In genomic region chr20:44218441-44218840, GRCh38 we compare ENCODE assay signal across 15 cellular contexts. TPM values are rescaled to one million over a fixed set of nuclear protein-coding genes. Genes with fewer than 3 reads are reported as not detected.
DNase-seq lines count a peak whose midpoint lies in the region; ATAC-seq and TF ChIP-seq lines count a peak whose summit lies in the region.
"Had no signal": no experiment of that assay in that cellular context is flagged by ENCODE, and none has a peak within 500 bp of the region (broad histone marks: within the 10 kb centered on the region; RNA-seq: fewer than 3 reads in every experiment).

No MANE protein-coding gene starts in this region.

- H3K9me3 Mint-ChIP-seq in activated naive CD8-positive, alpha-beta T cell (ENCODE audit: low read depth), result no peaks in the 10 kb centered on the region
- no peaks in the 10 kb centered on the region for H3K9me3 Mint-ChIP-seq in stimulated activated memory B cell treated with anti-CD40 and anti-IgM and Interleukin-4, amounts not matched to agents 10 μg/mL and 1 μg/mL and 100 μg/mL, for 72 hours

- H3K36me3 ChIP-seq in heart right ventricle, result peaks cover 0 to 19% (median 0%) of the 10 kb centered on the region in 9 donors
- H3K36me3 ChIP-seq: SJCRH30 had no signal

- H3K4me1 Mint-ChIP-seq in activated naive CD8-positive, alpha-beta T cell (ENCODE audit: low read depth), result peaks cover 60% of the 10 kb centered on the region
- H3K4me1 Mint-ChIP-seq in stimulated activated memory B cell treated with anti-CD40 and anti-IgM and Interleukin-4, amounts not matched to agents 10 μg/mL and 1 μg/mL and 100 μg/mL, for 72 hours, result peaks cover 44% of the 10 kb centered on the region

- peak overlapping the region in 5 of 10 donors; percentile 22 to 43 (median 28) for H3K4me3 ChIP-seq in heart right ventricle
- H3K4me3 ChIP-seq in right cardiac atrium (ENCODE audit: low read length), result no peak overlapping the region
- H3K4me3 ChIP-seq: SJCRH30 had no signal

- H3K36me3 Mint-ChIP-seq in activated naive CD8-positive, alpha-beta T cell, result peaks cover 2% of the 10 kb centered on the region
- peaks cover 29% of the 10 kb centered on the region for H3K36me3 Mint-ChIP-seq in stimulated activated memory B cell treated with anti-CD40 and anti-IgM and Interleukin-4, amounts not matched to agents 10 μg/mL and 1 μg/mL and 100 μg/mL, for 72 hours

- DNase-seq in heart right ventricle (no peak), right cardiac atrium (no peak), HuH-7.5 (ENCODE audit: low spot score) (no peak)
- DNase-seq in activated CD4-positive, alpha-beta T cell treated with anti-CD3 and anti-CD28 coated beads for 48 hours, result peak; percentile 53
- DNase-seq: NCI-H146, NCI-H69, SJCRH30, small intestine had no signal

- H3K27me3 Mint-ChIP-seq in activated naive CD8-positive, alpha-beta T cell, result no peaks in the 10 kb centered on the region
- no peaks in the 10 kb centered on the region for H3K27me3 Mint-ChIP-seq in stimulated activated memory B cell treated with anti-CD40 and anti-IgM and Interleukin-4, amounts not matched to agents 10 μg/mL and 1 μg/mL and 100 μg/mL, for 72 hours

- H3K4me3 Mint-ChIP-seq in activated naive CD8-positive, alpha-beta T cell, result peak overlapping the region; percentile 88
- H3K4me3 Mint-ChIP-seq in stimulated activated memory B cell treated with anti-CD40 and anti-IgM and Interleukin-4, amounts not matched to agents 10 μg/mL and 1 μg/mL and 100 μg/mL, for 72 hours, result no peak overlapping the region

- no peak for TF ChIP-seq CTCF in heart right ventricle (IDR thresholded peaks at IDR 0.05)

- H3K4me1 ChIP-seq in heart right ventricle, result peaks cover 0 to 40% (median 12%) of the 10 kb centered on the region in 9 donors
- H3K4me1 ChIP-seq in right cardiac atrium (ENCODE audit: control insufficient read depth, insufficient read depth, low read length), result peaks cover 6% of the 10 kb centered on the region
- H3K4me1 ChIP-seq: SJCRH30 had no signal

- intact Hi-C loops in heart right ventricle (cut with DNase I) (loop anchor here (2.0 to 10.0 kb wide), 15 partner anchors 92 to 516 kb away; partner anchors contain the start of genes FITM2 (in 3 of the 10) and TTPAL (in 1 of the 10)), right cardiac atrium (cut with DNase I) (loop anchor here (5.0 to 10.0 kb wide), 6 partner anchors 166 to 516 kb away; no protein-coding TSS in a partner anchor)

- H3K27ac Mint-ChIP-seq in activated naive CD8-positive, alpha-beta T cell, result peak overlapping the region; percentile 88
- peak overlapping the region; percentile 20 for H3K27ac Mint-ChIP-seq in stimulated activated memory B cell treated with anti-CD40 and anti-IgM and Interleukin-4, amounts not matched to agents 10 μg/mL and 1 μg/mL and 100 μg/mL, for 72 hours

- ATAC-seq in heart right ventricle (no peak), right cardiac atrium (no peak), GM19351 (IDR thresholded peaks at IDR 0.05; ENCODE audit: unreplicated experiment) (no peak), HG03135 (IDR thresholded peaks at IDR 0.05; ENCODE audit: unreplicated experiment) (no peak)
- no peak for ATAC-seq in stimulated activated memory B cell treated with anti-CD40 and anti-IgM and Interleukin-4, amounts not matched to agents 10 μg/mL and 1 μg/mL and 100 μg/mL, for 72 hours

- H3K9me3 ChIP-seq in heart right ventricle (no peaks in the 10 kb centered on the region), right cardiac atrium (ENCODE audit: control insufficient read depth, low read length) (no peaks in the 10 kb centered on the region)
- H3K9me3 ChIP-seq: SJCRH30 had no signal

- H3K27ac ChIP-seq in heart right ventricle (peak overlapping the region in 7 of 10 donors; percentile 5 to 72 (median 52)), right cardiac atrium (ENCODE audit: low read length) (no peak overlapping the region)
- H3K27ac ChIP-seq: SJCRH30 had no signal

- H3K27me3 ChIP-seq in heart right ventricle (no peaks in the 10 kb centered on the region), right cardiac atrium (ENCODE audit: control insufficient read depth, insufficient read depth) (no peaks in the 10 kb centered on the region)
- H3K27me3 ChIP-seq: SJCRH30 had no signal

- WGBS in heart right ventricle, 2 donors, result 50 to 57% methylated on average over 4 of the region's 4 CpGs
- WGBS in right cardiac atrium, result 59% methylated on average over 4 of the region's 4 CpGs

RNA-seq across cellular contexts. Expression of gene OSER1, which starts 7.9 kb away (rescaled TPM):
- total RNA-seq in heart right ventricle (10 to 100 TPM; 22.6 to 37.3 (median 31.3) TPM), right cardiac atrium (10 to 100 TPM; 22.6 to 44.5 (median 36.1) TPM)
- polyA plus RNA-seq in heart right ventricle (10 to 100 TPM; 16.4 to 26.9 TPM), right cardiac atrium (27.4 TPM)

RNA-seq across cellular contexts. Expression of gene GDAP1L1, which starts 28.7 kb away (rescaled TPM):
- total RNA-seq in heart right ventricle (under 1 TPM in 8 of 10 donors, not detected in 2; 0.09 to 0.71 (median 0.31) TPM), right cardiac atrium (1 to 10 TPM in 1 of 4 donors, under 1 TPM in 3; 0.17 to 2.8 (median 0.55) TPM)
- polyA plus RNA-seq in heart right ventricle (under 1 TPM; 0.35 to 0.66 TPM), right cardiac atrium (1.4 TPM)
- total RNA-seq: glomerular endothelial cell, kidney epithelial cell, SJCRH30 had no signal

RNA-seq across cellular contexts. Expression of gene JPH2, which starts 31.5 kb away (rescaled TPM):
- total RNA-seq in heart right ventricle (100 to 1,000 TPM in 9 of 10 donors, 10 to 100 TPM in 1; 97.2 to 215 (median 152) TPM), right cardiac atrium (100 to 1,000 TPM in 3 of 4 donors, 10 to 100 TPM in 1; 99.0 to 117 (median 107) TPM)
- polyA plus RNA-seq in heart right ventricle (10 to 100 TPM; 61.9 to 94.7 TPM), right cardiac atrium (78.2 TPM)
- polyA plus RNA-seq: neural cell had no signal
